Comparison of ENCODE assay signal across 29 cellular contexts in the genomic region with DNA sequence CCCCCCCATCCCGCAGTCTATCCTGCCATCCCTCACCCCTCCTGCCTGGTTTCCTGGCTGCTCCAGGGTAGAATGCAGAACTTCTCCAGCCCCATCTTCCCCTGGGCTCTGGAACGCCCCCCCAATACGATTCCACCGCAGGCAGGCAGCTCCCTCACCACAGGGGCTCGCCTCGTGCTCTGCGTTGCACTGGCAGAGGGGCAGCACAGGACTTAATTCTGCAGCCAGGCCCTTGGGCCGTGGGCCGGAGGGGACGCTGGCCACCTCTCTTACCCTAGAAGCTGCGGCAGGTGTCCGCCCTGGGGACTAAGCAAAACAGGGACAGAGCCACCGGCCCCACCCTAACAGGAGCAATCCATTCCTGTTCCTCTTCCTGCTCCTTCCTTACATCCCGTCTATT.
"Had no signal": no experiment of that assay in that cellular context is flagged by ENCODE, and none has a peak within 500 bp of the region (broad histone marks: within the 10 kb centered on the region; RNA-seq: fewer than 3 reads in every experiment).

No MANE protein-coding gene starts in this region.

- H3K27ac ChIP-seq: colonic mucosa, dorsolateral prefrontal cortex, gastrocnemius medialis, hepatocyte, lower lobe of right lung, ovary, prostate gland, testis, transverse colon, WERI-Rb-1 had no signal

- H2AFZ ChIP-seq: hepatocyte had no signal

- H3K9me3 ChIP-seq: colonic mucosa, gastrocnemius medialis, lower lobe of right lung, ovary, prostate gland, SK-N-SH, testis, transverse colon had no signal

- H3K4me2 ChIP-seq: hepatocyte, SK-N-SH had no signal

- H3K27me3 ChIP-seq: colonic mucosa, gastrocnemius medialis, hepatocyte, ovary, testis had no signal

- H3K4me3 Mint-ChIP-seq: activated CD4-positive, alpha-beta memory T cell treated with anti-CD3 and anti-CD28 coated beads, Interleukin-2, amount 10 ng/mL, durations not matched to agents 7 days and 5 days; activated CD4-positive, alpha-beta T cell treated with anti-CD3 and anti-CD28 coated beads, Interleukin-2, amount 10 ng/mL, durations not matched to agents 7 days and 5 days; activated T-cell treated with anti-CD3 and anti-CD28 coated beads, Interleukin-2, amount 50 U/mL, for 72 hours; natural killer cell treated with Interleukin-12 subunit alpha and Interleukin-12 subunit beta and Interleukin-15 and Interleukin-18, amount 100 ng/mL, for 72 hours; T-helper 1 cell treated with Interleukin-12 subunit alpha and Interleukin-12 subunit beta and Interleukin-4 antibody, amounts not matched to agents 30 μg/mL and 1 μg/mL, for 36 hours had no signal

- H3K4me1 ChIP-seq: colonic mucosa, lower lobe of right lung, prostate gland, testis, transverse colon had no signal

- DNase-seq: activated CD4-positive, alpha-beta memory T cell treated with anti-CD3 and anti-CD28 coated beads, Interleukin-2, amount 10 ng/mL, durations not matched to agents 7 days and 5 days; activated CD4-positive, alpha-beta T cell treated with anti-CD3 and anti-CD28 coated beads, Interleukin-2, amount 10 ng/mL, durations not matched to agents 7 days and 5 days; activated CD4-positive, CD25-positive, alpha-beta regulatory T cell treated with anti-CD3 and anti-CD28 coated beads, Interleukin-2, amount 50 U/mL, for 72 hours; activated naive CD4-positive, alpha-beta T cell; activated T-cell treated with anti-CD3 and anti-CD28 coated beads for 4 hours; activated T-cell treated with anti-CD3 and anti-CD28 coated beads, Interleukin-2, amount 50 U/mL, for 72 hours; cerebellar nuclear complex; colonic mucosa; effector memory CD4-positive, alpha-beta T cell; gastrocnemius medialis; islet precursor cell; left colon; lower lobe of right lung; mesenchymal stem cell; ovary; retina; SK-N-SH; stimulated activated naive CD8-positive, alpha-beta T cell treated with anti-CD3 and anti-CD28 coated beads, Interleukin-15, Interleukin-2, amounts not matched to agents 100 U/mL and 50 U/mL, for 24 hours; SW 1271; T-helper 9 cell; testis; transverse colon; WERI-Rb-1 had no signal

- H3K27ac Mint-ChIP-seq: activated CD4-positive, alpha-beta memory T cell treated with anti-CD3 and anti-CD28 coated beads, Interleukin-2, amount 10 ng/mL, durations not matched to agents 7 days and 5 days; activated CD4-positive, alpha-beta T cell treated with anti-CD3 and anti-CD28 coated beads, Interleukin-2, amount 10 ng/mL, durations not matched to agents 7 days and 5 days; activated T-cell treated with anti-CD3 and anti-CD28 coated beads, Interleukin-2, amount 50 U/mL, for 72 hours; natural killer cell treated with Interleukin-12 subunit alpha and Interleukin-12 subunit beta and Interleukin-15 and Interleukin-18, amount 100 ng/mL, for 72 hours; T-helper 1 cell treated with Interleukin-12 subunit alpha and Interleukin-12 subunit beta and Interleukin-4 antibody, amounts not matched to agents 30 μg/mL and 1 μg/mL, for 36 hours had no signal

- ATAC-seq: activated naive CD4-positive, alpha-beta T cell treated with anti-CD3 and anti-CD28 coated beads, Interleukin-2, amount 50 U/mL, for 72 hours; activated T-cell treated with anti-CD3 and anti-CD28 coated beads, Interleukin-2, amount 50 U/mL, for 72 hours; gastrocnemius medialis; left colon; lower lobe of right lung; natural killer cell treated with Interleukin-12 subunit alpha and Interleukin-12 subunit beta and Interleukin-15 and Interleukin-18, amount 100 ng/mL, for 72 hours; stimulated activated naive CD8-positive, alpha-beta T cell treated with anti-CD3 and anti-CD28 coated beads, Interleukin-15, Interleukin-2, amounts not matched to agents 100 U/mL and 50 U/mL, for 24 hours had no signal

- H3K79me2 ChIP-seq: hepatocyte had no signal

- H3K36me3 Mint-ChIP-seq: activated naive CD4-positive, alpha-beta T cell treated with anti-CD3 and anti-CD28 coated beads, Interleukin-2, amount 50 U/mL, for 72 hours; natural killer cell treated with Interleukin-12 subunit alpha and Interleukin-12 subunit beta and Interleukin-15 and Interleukin-18, amount 100 ng/mL, for 72 hours had no signal

- H3K27me3 Mint-ChIP-seq: activated CD4-positive, alpha-beta memory T cell treated with anti-CD3 and anti-CD28 coated beads, Interleukin-2, amount 10 ng/mL, durations not matched to agents 7 days and 5 days; activated CD4-positive, alpha-beta T cell treated with anti-CD3 and anti-CD28 coated beads, Interleukin-2, amount 10 ng/mL, durations not matched to agents 7 days and 5 days had no signal

- H3K4me3 ChIP-seq: colonic mucosa, dorsolateral prefrontal cortex, gastrocnemius medialis, hepatocyte, lower lobe of right lung, ovary, prostate gland, testis, transverse colon had no signal

- H3K4me1 Mint-ChIP-seq: activated CD4-positive, alpha-beta memory T cell treated with anti-CD3 and anti-CD28 coated beads, Interleukin-2, amount 10 ng/mL, durations not matched to agents 7 days and 5 days; activated CD4-positive, alpha-beta T cell treated with anti-CD3 and anti-CD28 coated beads, Interleukin-2, amount 10 ng/mL, durations not matched to agents 7 days and 5 days had no signal

- H3K36me3 ChIP-seq: colonic mucosa, gastrocnemius medialis, lower lobe of right lung, ovary, prostate gland, transverse colon, WERI-Rb-1 had no signal

- H3K9ac ChIP-seq: SK-N-SH had no signal
